Comparison of ENCODE assay signal across 1 cellular context in the genomic region with DNA sequence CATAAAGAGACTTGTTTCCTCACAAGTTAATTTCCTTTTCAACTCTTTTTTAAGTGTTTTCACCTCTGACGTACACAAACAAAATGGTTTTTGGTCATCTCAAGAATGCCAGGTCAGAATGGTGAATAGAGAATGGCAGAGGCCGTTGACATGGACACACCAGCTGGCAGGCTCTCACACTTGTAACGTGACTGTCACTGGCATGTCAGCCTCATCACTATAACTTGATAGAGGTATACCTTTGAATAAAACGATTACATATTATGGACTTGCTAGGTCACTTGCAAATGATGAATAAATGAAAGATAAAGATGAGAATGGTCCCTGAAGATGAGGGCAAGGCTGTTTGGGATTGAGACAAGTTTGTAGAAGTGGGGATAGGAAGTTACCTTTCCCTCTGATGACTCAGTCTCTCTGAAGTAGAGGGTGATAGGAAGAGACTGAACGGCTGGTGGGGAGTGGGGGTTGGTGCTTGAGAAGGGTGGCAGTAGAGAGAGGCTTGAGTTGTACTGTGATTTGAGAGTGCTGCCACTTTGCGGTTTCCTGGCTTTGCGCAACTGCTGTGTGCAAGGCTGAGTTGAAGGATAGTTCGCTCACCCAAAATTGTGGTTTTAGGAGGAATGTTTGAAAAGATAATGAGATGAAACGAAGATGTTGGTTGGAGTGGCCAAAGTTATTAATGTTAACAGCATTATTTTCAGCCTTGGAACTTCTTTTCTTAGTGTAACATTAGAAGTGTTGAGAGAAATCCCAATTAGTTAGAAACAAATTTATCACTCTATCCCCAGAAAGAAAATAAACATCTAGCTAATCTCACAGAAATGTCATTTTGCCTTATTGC.
A peak's percentile ranks its signal among the peaks of the same experiment; 100 is the strongest.
TF ChIP-seq lines count a peak whose summit lies in the region.

No MANE protein-coding gene starts in this region.

TF ChIP-seq in HEK293, 187 proteins besides CTCF, POLR2A, EP300 and RAD21 (continued from another document and continues in another):
- TF ChIP-seq, protein P1, sequence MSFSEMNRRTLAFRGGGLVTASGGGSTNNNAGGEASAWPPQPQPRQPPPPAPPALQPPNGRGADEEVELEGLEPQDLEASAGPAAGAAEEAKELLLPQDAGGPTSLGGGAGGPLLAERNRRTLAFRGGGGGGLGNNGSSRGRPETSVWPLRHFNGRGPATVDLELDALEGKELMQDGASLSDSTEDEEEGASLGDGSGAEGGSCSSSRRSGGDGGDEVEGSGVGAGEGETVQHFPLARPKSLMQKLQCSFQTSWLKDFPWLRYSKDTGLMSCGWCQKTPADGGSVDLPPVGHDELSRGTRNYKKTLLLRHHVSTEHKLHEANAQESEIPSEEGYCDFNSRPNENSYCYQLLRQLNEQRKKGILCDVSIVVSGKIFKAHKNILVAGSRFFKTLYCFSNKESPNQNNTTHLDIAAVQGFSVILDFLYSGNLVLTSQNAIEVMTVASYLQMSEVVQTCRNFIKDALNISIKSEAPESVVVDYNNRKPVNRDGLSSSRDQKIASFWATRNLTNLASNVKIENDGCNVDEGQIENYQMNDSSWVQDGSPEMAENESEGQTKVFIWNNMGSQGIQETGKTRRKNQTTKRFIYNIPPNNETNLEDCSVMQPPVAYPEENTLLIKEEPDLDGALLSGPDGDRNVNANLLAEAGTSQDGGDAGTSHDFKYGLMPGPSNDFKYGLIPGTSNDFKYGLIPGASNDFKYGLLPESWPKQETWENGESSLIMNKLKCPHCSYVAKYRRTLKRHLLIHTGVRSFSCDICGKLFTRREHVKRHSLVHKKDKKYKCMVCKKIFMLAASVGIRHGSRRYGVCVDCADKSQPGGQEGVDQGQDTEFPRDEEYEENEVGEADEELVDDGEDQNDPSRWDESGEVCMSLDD (tag by site-specific recombination; IDR thresholded peaks at IDR 0.05): no peak; the same call in 1 of the 2 replicates
- TF ChIP-seq GFI1B (tag by site-specific recombination; IDR thresholded peaks at IDR 0.05) (peak; percentile 92), ZFP41 (tag by site-specific recombination; IDR thresholded peaks at IDR 0.05; ENCODE audit: borderline replicate concordance) (no peak), ZNF830 (tag by site-specific recombination; IDR thresholded peaks at IDR 0.05; ENCODE audit: low read depth) (no peak), YY1 (tag by site-specific recombination; IDR thresholded peaks at IDR 0.05) (no peak), ZNF157 (tag by site-specific recombination; IDR thresholded peaks at IDR 0.05) (no peak), ZNF473 (tag by site-specific recombination; IDR thresholded peaks at IDR 0.05) (no peak), ZNF341 (tag by site-specific recombination; IDR thresholded peaks at IDR 0.05; ENCODE audit: low read depth) (0 out of 2 replicates have a peak, but pooled peaks have one; percentile 22), ZNF510 (tag by site-specific recombination; IDR thresholded peaks at IDR 0.05; ENCODE audit: insufficient replicate concordance) (no peak), KLF16 (tag by site-specific recombination; IDR thresholded peaks at IDR 0.05) (no peak), MZF1 (tag by site-specific recombination; IDR thresholded peaks at IDR 0.05; ENCODE audit: borderline replicate concordance) (peak; percentile 92), ZNF214 (tag by site-specific recombination; IDR thresholded peaks at IDR 0.05; ENCODE audit: borderline replicate concordance) (no peak), FEZF1 (tag by site-specific recombination; IDR thresholded peaks at IDR 0.05) (peak; percentile 86), KLF1 (tag by site-specific recombination; IDR thresholded peaks at IDR 0.05) (no peak), ZNF629 (tag by site-specific recombination; IDR thresholded peaks at IDR 0.05) (peak; percentile 92), ZSCAN30 (tag by site-specific recombination; IDR thresholded peaks at IDR 0.05) (no peak), ZNF223 (tag by site-specific recombination; IDR thresholded peaks at IDR 0.05) (no peak), ZNF350 (tag by site-specific recombination; IDR thresholded peaks at IDR 0.05) (no peak), ZNF175 (tag by site-specific recombination; IDR thresholded peaks at IDR 0.05) (no peak), ZNF621 (tag by site-specific recombination; IDR thresholded peaks at IDR 0.05) (no peak), YY2 (tag by site-specific recombination; IDR thresholded peaks at IDR 0.05) (no peak), ZNF266 (tag by site-specific recombination; IDR thresholded peaks at IDR 0.05; ENCODE audit: low read depth) (no peak), ZNF274 (IDR thresholded peaks at IDR 0.05; ENCODE audit: low read length) (no peak), ZNF274 (tag by site-specific recombination; IDR thresholded peaks at IDR 0.05; ENCODE audit: borderline replicate concordance) (no peak), ZNF624 (tag by site-specific recombination; IDR thresholded peaks at IDR 0.05) (no peak), ZNF114 (tag by site-specific recombination; IDR thresholded peaks at IDR 0.05) (no peak), ZBTB48 (tag by site-specific recombination; IDR thresholded peaks at IDR 0.05) (0 out of 2 replicates have a peak, but pooled peaks have one; percentile 42), ZNF423 (tag by site-specific recombination; IDR thresholded peaks at IDR 0.05) (no peak), ZBTB21 (tag by site-specific recombination; IDR thresholded peaks at IDR 0.05) (no peak; the same call in 1 of the 2 replicates), ZNF2 (tag by site-specific recombination; IDR thresholded peaks at IDR 0.05) (0 out of 2 replicates have a peak, but pooled peaks have one; percentile 57), ZNF16 (tag by site-specific recombination; IDR thresholded peaks at IDR 0.05; ENCODE audit: low read depth) (no peak), ZFP3 (tag by site-specific recombination; IDR thresholded peaks at IDR 0.05; ENCODE audit: low read depth) (no peak), ZNF433 (tag by site-specific recombination; IDR thresholded peaks at IDR 0.05; ENCODE audit: low read depth) (no peak), ZNF658 (tag by site-specific recombination; IDR thresholded peaks at IDR 0.05) (no peak), ZNF10 (tag by site-specific recombination; IDR thresholded peaks at IDR 0.05) (peak; percentile 72; the same call in 1 of the 2 replicates), ZBTB7A (tag by site-specific recombination; IDR thresholded peaks at IDR 0.05; ENCODE audit: low read depth) (no peak), ZNF654 (tag by site-specific recombination; IDR thresholded peaks at IDR 0.05; ENCODE audit: low read depth) (peak; percentile 27)
- TF ChIP-seq, protein P2, sequence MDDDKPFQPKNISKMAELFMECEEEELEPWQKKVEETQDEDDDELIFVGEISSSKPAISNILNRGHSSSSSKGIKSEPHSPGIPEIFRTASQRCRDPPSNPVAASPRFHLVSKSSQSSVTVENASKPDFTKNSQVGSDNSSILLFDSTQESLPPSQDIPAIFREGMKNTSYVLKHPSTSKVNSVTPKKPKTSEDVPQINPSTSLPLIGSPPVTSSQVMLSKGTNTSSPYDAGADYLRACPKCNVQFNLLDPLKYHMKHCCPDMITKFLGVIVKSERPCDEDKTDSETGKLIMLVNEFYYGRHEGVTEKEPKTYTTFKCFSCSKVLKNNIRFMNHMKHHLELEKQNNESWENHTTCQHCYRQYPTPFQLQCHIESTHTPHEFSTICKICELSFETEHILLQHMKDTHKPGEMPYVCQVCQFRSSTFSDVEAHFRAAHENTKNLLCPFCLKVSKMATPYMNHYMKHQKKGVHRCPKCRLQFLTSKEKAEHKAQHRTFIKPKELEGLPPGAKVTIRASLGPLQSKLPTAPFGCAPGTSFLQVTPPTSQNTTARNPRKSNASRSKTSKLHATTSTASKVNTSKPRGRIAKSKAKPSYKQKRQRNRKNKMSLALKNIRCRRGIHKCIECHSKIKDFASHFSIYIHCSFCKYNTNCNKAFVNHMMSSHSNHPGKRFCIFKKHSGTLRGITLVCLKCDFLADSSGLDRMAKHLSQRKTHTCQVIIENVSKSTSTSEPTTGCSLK (tag by site-specific recombination; IDR thresholded peaks at IDR 0.05): no peak
- TF ChIP-seq, protein P3, sequence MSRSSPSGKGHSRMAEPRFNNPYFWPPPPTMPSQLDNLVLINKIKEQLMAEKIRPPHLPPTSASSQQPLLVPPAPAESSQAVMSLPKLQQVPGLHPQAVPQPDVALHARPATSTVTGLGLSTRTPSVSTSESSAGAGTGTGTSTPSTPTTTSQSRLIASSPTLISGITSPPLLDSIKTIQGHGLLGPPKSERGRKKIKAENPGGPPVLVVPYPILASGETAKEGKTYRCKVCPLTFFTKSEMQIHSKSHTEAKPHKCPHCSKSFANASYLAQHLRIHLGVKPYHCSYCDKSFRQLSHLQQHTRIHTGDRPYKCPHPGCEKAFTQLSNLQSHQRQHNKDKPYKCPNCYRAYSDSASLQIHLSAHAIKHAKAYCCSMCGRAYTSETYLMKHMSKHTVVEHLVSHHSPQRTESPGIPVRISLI (tag by site-specific recombination; IDR thresholded peaks at IDR 0.05): peak; percentile 78
- TF ChIP-seq, protein P4, sequence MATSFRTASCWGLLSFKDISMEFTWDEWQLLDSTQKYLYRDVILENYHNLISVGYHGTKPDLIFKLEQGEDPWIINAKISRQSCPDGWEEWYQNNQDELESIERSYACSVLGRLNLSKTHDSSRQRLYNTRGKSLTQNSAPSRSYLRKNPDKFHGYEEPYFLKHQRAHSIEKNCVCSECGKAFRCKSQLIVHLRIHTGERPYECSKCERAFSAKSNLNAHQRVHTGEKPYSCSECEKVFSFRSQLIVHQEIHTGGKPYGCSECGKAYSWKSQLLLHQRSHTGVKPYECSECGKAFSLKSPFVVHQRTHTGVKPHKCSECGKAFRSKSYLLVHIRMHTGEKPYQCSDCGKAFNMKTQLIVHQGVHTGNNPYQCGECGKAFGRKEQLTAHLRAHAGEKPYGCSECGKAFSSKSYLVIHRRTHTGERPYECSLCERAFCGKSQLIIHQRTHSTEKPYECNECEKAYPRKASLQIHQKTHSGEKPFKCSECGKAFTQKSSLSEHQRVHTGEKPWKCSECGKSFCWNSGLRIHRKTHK (tag by site-specific recombination; IDR thresholded peaks at IDR 0.05): no peak
- TF ChIP-seq, protein P5, sequence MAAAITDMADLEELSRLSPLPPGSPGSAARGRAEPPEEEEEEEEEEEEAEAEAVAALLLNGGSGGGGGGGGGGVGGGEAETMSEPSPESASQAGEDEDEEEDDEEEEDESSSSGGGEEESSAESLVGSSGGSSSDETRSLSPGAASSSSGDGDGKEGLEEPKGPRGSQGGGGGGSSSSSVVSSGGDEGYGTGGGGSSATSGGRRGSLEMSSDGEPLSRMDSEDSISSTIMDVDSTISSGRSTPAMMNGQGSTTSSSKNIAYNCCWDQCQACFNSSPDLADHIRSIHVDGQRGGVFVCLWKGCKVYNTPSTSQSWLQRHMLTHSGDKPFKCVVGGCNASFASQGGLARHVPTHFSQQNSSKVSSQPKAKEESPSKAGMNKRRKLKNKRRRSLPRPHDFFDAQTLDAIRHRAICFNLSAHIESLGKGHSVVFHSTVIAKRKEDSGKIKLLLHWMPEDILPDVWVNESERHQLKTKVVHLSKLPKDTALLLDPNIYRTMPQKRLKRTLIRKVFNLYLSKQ (tag by site-specific recombination; IDR thresholded peaks at IDR 0.05; ENCODE audit: borderline replicate concordance): no peak
- TF ChIP-seq, protein P6, sequence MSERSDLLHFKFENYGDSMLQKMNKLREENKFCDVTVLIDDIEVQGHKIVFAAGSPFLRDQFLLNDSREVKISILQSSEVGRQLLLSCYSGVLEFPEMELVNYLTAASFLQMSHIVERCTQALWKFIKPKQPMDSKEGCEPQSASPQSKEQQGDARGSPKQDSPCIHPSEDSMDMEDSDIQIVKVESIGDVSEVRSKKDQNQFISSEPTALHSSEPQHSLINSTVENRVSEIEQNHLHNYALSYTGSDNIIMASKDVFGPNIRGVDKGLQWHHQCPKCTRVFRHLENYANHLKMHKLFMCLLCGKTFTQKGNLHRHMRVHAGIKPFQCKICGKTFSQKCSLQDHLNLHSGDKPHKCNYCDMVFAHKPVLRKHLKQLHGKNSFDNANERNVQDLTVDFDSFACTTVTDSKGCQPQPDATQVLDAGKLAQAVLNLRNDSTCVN (tag by site-specific recombination; optimal IDR thresholded peaks at IDR 0.05): no peak
- TF ChIP-seq, protein P7, sequence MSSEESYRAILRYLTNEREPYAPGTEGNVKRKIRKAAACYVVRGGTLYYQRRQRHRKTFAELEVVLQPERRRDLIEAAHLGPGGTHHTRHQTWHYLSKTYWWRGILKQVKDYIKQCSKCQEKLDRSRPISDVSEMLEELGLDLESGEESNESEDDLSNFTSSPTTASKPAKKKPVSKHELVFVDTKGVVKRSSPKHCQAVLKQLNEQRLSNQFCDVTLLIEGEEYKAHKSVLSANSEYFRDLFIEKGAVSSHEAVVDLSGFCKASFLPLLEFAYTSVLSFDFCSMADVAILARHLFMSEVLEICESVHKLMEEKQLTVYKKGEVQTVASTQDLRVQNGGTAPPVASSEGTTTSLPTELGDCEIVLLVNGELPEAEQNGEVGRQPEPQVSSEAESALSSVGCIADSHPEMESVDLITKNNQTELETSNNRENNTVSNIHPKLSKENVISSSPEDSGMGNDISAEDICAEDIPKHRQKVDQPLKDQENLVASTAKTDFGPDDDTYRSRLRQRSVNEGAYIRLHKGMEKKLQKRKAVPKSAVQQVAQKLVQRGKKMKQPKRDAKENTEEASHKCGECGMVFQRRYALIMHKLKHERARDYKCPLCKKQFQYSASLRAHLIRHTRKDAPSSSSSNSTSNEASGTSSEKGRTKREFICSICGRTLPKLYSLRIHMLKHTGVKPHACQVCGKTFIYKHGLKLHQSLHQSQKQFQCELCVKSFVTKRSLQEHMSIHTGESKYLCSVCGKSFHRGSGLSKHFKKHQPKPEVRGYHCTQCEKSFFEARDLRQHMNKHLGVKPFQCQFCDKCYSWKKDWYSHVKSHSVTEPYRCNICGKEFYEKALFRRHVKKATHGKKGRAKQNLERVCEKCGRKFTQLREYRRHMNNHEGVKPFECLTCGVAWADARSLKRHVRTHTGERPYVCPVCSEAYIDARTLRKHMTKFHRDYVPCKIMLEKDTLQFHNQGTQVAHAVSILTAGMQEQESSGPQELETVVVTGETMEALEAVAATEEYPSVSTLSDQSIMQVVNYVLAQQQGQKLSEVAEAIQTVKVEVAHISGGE (tag by site-specific recombination; conservative IDR thresholded peaks at IDR 0.05; ENCODE audit: low read depth): no peak
- TF ChIP-seq, protein P8, sequence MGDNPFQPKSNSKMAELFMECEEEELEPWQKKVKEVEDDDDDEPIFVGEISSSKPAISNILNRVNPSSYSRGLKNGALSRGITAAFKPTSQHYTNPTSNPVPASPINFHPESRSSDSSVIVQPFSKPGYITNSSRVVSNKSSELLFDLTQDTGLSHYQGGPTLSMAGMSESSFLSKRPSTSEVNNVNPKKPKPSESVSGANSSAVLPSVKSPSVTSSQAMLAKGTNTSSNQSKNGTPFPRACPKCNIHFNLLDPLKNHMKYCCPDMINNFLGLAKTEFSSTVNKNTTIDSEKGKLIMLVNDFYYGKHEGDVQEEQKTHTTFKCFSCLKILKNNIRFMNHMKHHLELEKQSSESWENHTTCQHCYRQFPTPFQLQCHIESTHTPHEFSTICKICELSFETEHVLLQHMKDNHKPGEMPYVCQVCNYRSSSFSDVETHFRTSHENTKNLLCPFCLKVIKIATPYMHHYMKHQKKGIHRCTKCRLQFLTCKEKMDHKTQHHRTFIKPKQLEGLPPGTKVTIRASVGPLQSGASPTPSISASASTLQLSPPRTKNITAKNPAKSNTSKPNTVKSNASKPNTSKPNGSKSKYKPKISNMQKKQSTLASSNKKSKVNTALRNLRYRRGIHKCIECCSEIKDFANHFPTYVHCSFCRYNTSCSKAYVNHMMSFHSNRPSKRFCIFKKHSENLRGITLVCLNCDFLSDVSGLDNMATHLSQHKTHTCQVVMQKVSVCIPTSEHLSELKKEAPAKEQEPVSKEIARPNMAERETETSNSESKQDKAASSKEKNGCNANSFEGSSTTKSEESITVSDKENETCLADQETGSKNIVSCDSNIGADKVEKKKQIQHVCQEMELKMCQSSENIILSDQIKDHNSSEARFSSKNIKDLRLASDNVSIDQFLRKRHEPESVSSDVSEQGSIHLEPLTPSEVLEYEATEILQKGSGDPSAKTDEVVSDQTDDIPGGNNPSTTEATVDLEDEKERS (tag by site-specific recombination; IDR thresholded peaks at IDR 0.05): no peak
